ENCODE assay signal across 7 cellular contexts in the genomic region with DNA sequence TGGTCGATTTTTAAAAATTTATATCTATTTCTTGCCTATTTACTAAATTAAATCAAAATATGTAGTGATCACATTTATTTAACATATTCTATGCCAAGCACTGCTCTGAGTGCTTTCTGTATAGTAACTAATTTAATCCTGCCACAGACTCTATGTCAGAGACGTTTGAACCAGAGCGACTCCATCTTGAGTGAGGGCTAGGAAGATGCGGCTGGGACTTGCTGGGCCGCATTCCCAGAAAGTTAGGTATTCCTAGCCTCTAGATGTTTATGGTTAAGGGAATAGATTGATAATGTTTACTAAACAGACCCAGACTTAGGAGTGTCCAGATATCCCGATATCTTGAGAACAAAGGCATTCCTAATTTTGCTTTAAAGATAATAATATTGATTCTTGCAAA. TPM values are rescaled to one million over a fixed set of nuclear protein-coding genes. Genes with fewer than 3 reads are reported as not detected.
"Had no signal": no experiment of that assay in that cellular context is flagged by ENCODE, and none has a peak within 500 bp of the region (broad histone marks: within the 10 kb centered on the region; RNA-seq: fewer than 3 reads in every experiment).

No MANE protein-coding gene starts in this region.

- H2AFZ ChIP-seq: GM23248 had no signal

- H3K27ac Mint-ChIP-seq: H9, HFFc6 had no signal

- H3K27ac ChIP-seq: GM23248, KMS-11 had no signal

- H3K4me2 ChIP-seq: KMS-11 had no signal

- DNase-seq: GM23248, H9, HCEC 1CT, HFFc6, IMR-90, KBM-7 had no signal

- H3K4me3 Mint-ChIP-seq: H9, HFFc6 had no signal

- H3K4me3 ChIP-seq: GM23248 had no signal

RNA-seq across cellular contexts. Expression of a gene that starts 19.3 kb away (rescaled TPM):
- total RNA-seq: GM23248 had no signal
